Comparison of ENCODE assay signal across 28 cellular contexts in genomic region chr20:34114809-34115208, GRCh38.
"Had no signal": no experiment of that assay in that cellular context is flagged by ENCODE, and none has a peak within 500 bp of the region (broad histone marks: within the 10 kb centered on the region; RNA-seq: fewer than 3 reads in every experiment).

No MANE protein-coding gene starts in this region.

- H3K27ac Mint-ChIP-seq: activated CD4-positive, alpha-beta memory T cell treated with anti-CD3 and anti-CD28 coated beads for 36 hours; activated CD4-positive, alpha-beta T cell treated with anti-CD3 and anti-CD28 coated beads, Interleukin-2, amount 10 ng/mL, durations not matched to agents 7 days and 5 days; T-helper 1 cell treated with Interleukin-12 subunit alpha and Interleukin-12 subunit beta and Interleukin-4 antibody, amounts not matched to agents 30 μg/mL and 1 μg/mL, for 36 hours had no signal

- H3K27me3 Mint-ChIP-seq: activated CD4-positive, alpha-beta memory T cell treated with anti-CD3 and anti-CD28 coated beads for 36 hours; central memory CD8-positive, alpha-beta T cell had no signal

- DNase-seq: activated CD4-positive, alpha-beta memory T cell treated with anti-CD3 and anti-CD28 coated beads for 36 hours; activated CD4-positive, alpha-beta T cell treated with anti-CD3 and anti-CD28 coated beads, Interleukin-2, amount 10 ng/mL, durations not matched to agents 7 days and 5 days; activated CD4-positive, CD25-positive, alpha-beta regulatory T cell; activated CD8-positive, alpha-beta memory T cell treated with anti-CD3 and anti-CD28 coated beads for 24 hours; activated naive CD4-positive, alpha-beta T cell treated with anti-CD3 and anti-CD28 coated beads, Interleukin-2, amount 50 U/mL, for 16 hours; activated T-cell treated with anti-CD3 and anti-CD28 coated beads, Interleukin-2, amount 50 U/mL, for 48 hours; amniotic stem cell; body of pancreas; Kasumi-1; NCI-H1105 treated with DMSO at 0.1 percent for 48 hours; NCI-H146; NCI-H1930; NCI-H2171; NCI-H2227 treated with DMSO at 0.1 percent for 48 hours; NCI-H446 treated with DMSO at 0.1 percent for 48 hours; NCI-H524 treated with DMSO at 0.1 percent for 48 hours; NCI-H748 treated with DMSO at 0.1 percent for 48 hours; OCI-M1; RPMI8226; SK-N-SH; T-helper 9 cell had no signal

- H3K9me3 ChIP-seq: ascending aorta, SK-N-SH had no signal

- H3K36me3 ChIP-seq: ascending aorta had no signal

- H3K27ac ChIP-seq: ascending aorta, body of pancreas, VCaP had no signal

- H3K27me3 ChIP-seq: ascending aorta, body of pancreas had no signal

- ATAC-seq: body of pancreas, K562, Panc1, Right ventricle myocardium inferior had no signal

- H3K4me3 ChIP-seq: ascending aorta, body of pancreas, K562 had no signal

- H3K4me3 Mint-ChIP-seq: activated CD4-positive, alpha-beta memory T cell treated with anti-CD3 and anti-CD28 coated beads for 36 hours; activated CD4-positive, alpha-beta T cell treated with anti-CD3 and anti-CD28 coated beads, Interleukin-2, amount 10 ng/mL, durations not matched to agents 7 days and 5 days; central memory CD8-positive, alpha-beta T cell; T-helper 1 cell treated with Interleukin-12 subunit alpha and Interleukin-12 subunit beta and Interleukin-4 antibody, amounts not matched to agents 30 μg/mL and 1 μg/mL, for 36 hours had no signal

- H3K4me2 ChIP-seq: SK-N-SH had no signal

- H3K9me2 ChIP-seq: SK-N-SH had no signal

- H3K9ac ChIP-seq: SK-N-SH had no signal

- H3K9me3 Mint-ChIP-seq: activated CD4-positive, alpha-beta memory T cell treated with anti-CD3 and anti-CD28 coated beads for 36 hours; activated CD4-positive, alpha-beta T cell treated with anti-CD3 and anti-CD28 coated beads, Interleukin-2, amount 10 ng/mL, durations not matched to agents 7 days and 5 days; central memory CD8-positive, alpha-beta T cell; T-helper 1 cell treated with Interleukin-12 subunit alpha and Interleukin-12 subunit beta and Interleukin-4 antibody, amounts not matched to agents 30 μg/mL and 1 μg/mL, for 36 hours had no signal
